Comparison of ENCODE assay signal across 8 cellular contexts in genomic region chr1:25800538-25801377, GRCh38. TPM values are rescaled to one million over a fixed set of nuclear protein-coding genes. Genes with fewer than 3 reads are reported as not detected.
DNase-seq lines count a peak whose midpoint lies in the region; ATAC-seq, FAIRE-seq and TF ChIP-seq lines count a peak whose summit lies in the region.

No MANE protein-coding gene starts in this region.

- 39 to 43% methylated on average over 21 to 22 of the region's 22 CpGs for WGBS in thyroid gland, 2 donors

- no peak for TF ChIP-seq POLR2A in thyroid gland (IDR thresholded peaks at IDR 0.05)

- no peaks in the 10 kb centered on the region for H3K36me3 Mint-ChIP-seq in activated CD8-positive, alpha-beta memory T cell treated with anti-CD3 and anti-CD28 coated beads, Interleukin-2, amount 10 ng/mL, durations not matched to agents 7 days and 5 days
- H3K36me3 Mint-ChIP-seq in astrocyte (ENCODE audit: low read depth, unreplicated experiment), result peaks cover 6% of the 10 kb centered on the region

- peaks cover 40% of the 10 kb centered on the region for H3K4me1 Mint-ChIP-seq in activated CD8-positive, alpha-beta memory T cell treated with anti-CD3 and anti-CD28 coated beads, Interleukin-2, amount 10 ng/mL, durations not matched to agents 7 days and 5 days
- peaks cover 11% of the 10 kb centered on the region for H3K4me1 Mint-ChIP-seq in astrocyte (ENCODE audit: low read depth, unreplicated experiment)

- H3K36me3 ChIP-seq in astrocyte (ENCODE audit: insufficient read depth, low read length) (peaks cover under 1% of the 10 kb centered on the region), thyroid gland (no peaks in the 10 kb centered on the region)

- peak overlapping the region; percentile 58 for H2AFZ ChIP-seq in astrocyte (ENCODE audit: low read depth, low read length)

- H3K27ac Mint-ChIP-seq in activated CD8-positive, alpha-beta memory T cell treated with anti-CD3 and anti-CD28 coated beads, Interleukin-2, amount 10 ng/mL, durations not matched to agents 7 days and 5 days, result no peak overlapping the region
- no peak overlapping the region for H3K27ac Mint-ChIP-seq in astrocyte (ENCODE audit: unreplicated experiment)

- H3K9me3 ChIP-seq in astrocyte (ENCODE audit: insufficient read depth, low read depth, low read length), result no peaks in the 10 kb centered on the region
- H3K9me3 ChIP-seq in thyroid gland, result no peaks in the 10 kb centered on the region

- H3K9ac ChIP-seq in astrocyte (ENCODE audit: low read length), result peak overlapping the region; percentile 86

- no peaks in the 10 kb centered on the region for H3K9me3 Mint-ChIP-seq in activated CD8-positive, alpha-beta memory T cell treated with anti-CD3 and anti-CD28 coated beads, Interleukin-2, amount 10 ng/mL, durations not matched to agents 7 days and 5 days (ENCODE audit: low read depth)
- no peaks in the 10 kb centered on the region for H3K9me3 Mint-ChIP-seq in astrocyte (ENCODE audit: unreplicated experiment)

- peak overlapping the region; percentile 61 for H3K4me3 Mint-ChIP-seq in activated CD8-positive, alpha-beta memory T cell treated with anti-CD3 and anti-CD28 coated beads, Interleukin-2, amount 10 ng/mL, durations not matched to agents 7 days and 5 days
- H3K4me3 Mint-ChIP-seq in astrocyte (ENCODE audit: unreplicated experiment), result peak overlapping the region; percentile 87

- TF ChIP-seq CTCF in astrocyte (IDR thresholded peaks at IDR 0.05; ENCODE audit: insufficient read depth, low read depth, low read length) (no peak), thyroid gland (IDR thresholded peaks at IDR 0.05) (no peak)

- H3K27ac ChIP-seq in astrocyte (ENCODE audit: low read depth, low read length) (no peak overlapping the region), thyroid gland (peak overlapping the region; percentile 13 to 79 (median 41))

- H3K4me3 ChIP-seq in astrocyte (ENCODE audit: insufficient read depth, low read depth, low read length), result peak overlapping the region; percentile 64
- peak overlapping the region in 2 of 3 donors; percentile 38 to 50 for H3K4me3 ChIP-seq in thyroid gland (replicated peaks in 1 of 3)

- H3K4me2 ChIP-seq in astrocyte (ENCODE audit: low read length), result peak overlapping the region; percentile 95

- peaks cover 45% of the 10 kb centered on the region for H3K27me3 Mint-ChIP-seq in activated CD8-positive, alpha-beta memory T cell treated with anti-CD3 and anti-CD28 coated beads, Interleukin-2, amount 10 ng/mL, durations not matched to agents 7 days and 5 days
- H3K27me3 Mint-ChIP-seq in astrocyte (ENCODE audit: low read depth, unreplicated experiment), result peaks cover 4% of the 10 kb centered on the region

- no peak for FAIRE-seq in astrocyte (lab: Jason Lieb, UNC)

- no peaks in the 10 kb centered on the region for H3K27me3 ChIP-seq in astrocyte (ENCODE audit: insufficient read depth, low read length)
- no peaks in the 10 kb centered on the region for H3K27me3 ChIP-seq in thyroid gland

- peaks cover 14% of the 10 kb centered on the region for H4K20me1 ChIP-seq in astrocyte (ENCODE audit: insufficient read depth, low read length)

- H3K4me1 ChIP-seq in astrocyte (ENCODE audit: insufficient read depth, low read length), result peaks cover 19% of the 10 kb centered on the region
- peaks cover 23 to 56% of the 10 kb centered on the region in 2 donors for H3K4me1 ChIP-seq in thyroid gland

- CTCF ChIA-PET in activated CD8-positive, alpha-beta memory T cell treated with anti-CD3 and anti-CD28 coated beads, Interleukin-2, amount 10 ng/mL, durations not matched to agents 7 days and 5 days (lab: Charles Lee), result interaction anchor here (0.9 to 5.4 kb wide), 4 partner anchors 9 to 297 kb away, joined by 3 to 34 read pairs (median 4); no protein-coding TSS in a partner anchor

- intact Hi-C loops in left colon (cut with DNase I, micrococcal nuclease), result no loop called here
- intact Hi-C loops in thyroid gland (cut with DNase I), result loop anchor here (10.0 kb wide), 1 partner anchor 396 kb away; no protein-coding TSS in a partner anchor

- peaks cover 15% of the 10 kb centered on the region for H3K79me2 ChIP-seq in astrocyte (ENCODE audit: insufficient read depth, low read length)

- DNase-seq in activated CD8-positive, alpha-beta memory T cell treated with anti-CD3 and anti-CD28 coated beads, Interleukin-2, amount 10 ng/mL, durations not matched to agents 7 days and 5 days, result no peak
- no peak for DNase-seq in activated CD8-positive, alpha-beta memory T cell treated with anti-CD3 and anti-CD28 coated beads, Interleukin-2, amount 50 U/mL, for 4 hours
- DNase-seq in astrocyte (ENCODE audit: low read depth), result no peak
- DNase-seq in left colon, result no peak
- peak in 1 of 2 donors; percentile 25 for DNase-seq in thyroid gland
- no peak for DNase-seq in medulla oblongata (ENCODE audit: extremely low spot score)
- DNase-seq in NCI-H748 (lab: John Stamatoyannopoulos, UW; ENCODE audit: unreplicated experiment), result no peak
- DNase-seq in stimulated activated CD8-positive, alpha-beta memory T cell treated with anti-CD3 and anti-CD28 coated beads, Interleukin-4, amount 100 ng/mL, for 48 hours, result no peak

- no peak for ATAC-seq in activated CD8-positive, alpha-beta memory T cell treated with anti-CD3 and anti-CD28 coated beads, Interleukin-2, amount 10 ng/mL, durations not matched to agents 7 days and 5 days
- ATAC-seq in left colon, result peak; percentile 13

RNA-seq across cellular contexts. Expression of gene SELENON, which starts 0.8 kb away (rescaled TPM):
- 1 to 10 TPM; 2.7 to 2.9 TPM for total RNA-seq in activated CD8-positive, alpha-beta memory T cell treated with anti-CD3 and anti-CD28 coated beads, Interleukin-2, amount 10 ng/mL, durations not matched to agents 7 days and 5 days
- total RNA-seq in astrocyte, result 64.1 and 67.0 TPM in 2 replicates
- total RNA-seq in left colon, result 10 to 100 TPM; 29.6 to 33.2 TPM
- 10 to 100 TPM; 31.2 to 58.2 (median 55.2) TPM for total RNA-seq in thyroid gland

RNA-seq across cellular contexts. Expression of gene MTFR1L, which starts 19.0 kb away (rescaled TPM):
- total RNA-seq in activated CD8-positive, alpha-beta memory T cell treated with anti-CD3 and anti-CD28 coated beads, Interleukin-2, amount 10 ng/mL, durations not matched to agents 7 days and 5 days, result 10 to 100 TPM; 28.9 to 31.2 TPM
- total RNA-seq in astrocyte (44.6 and 51.2 TPM in 2 replicates), left colon (10 to 100 TPM; 42.1 to 59.4 TPM), thyroid gland (100 to 1,000 TPM in 1 of 4 donors, 10 to 100 TPM in 3; 75.7 to 109 (median 99.2) TPM)

RNA-seq across cellular contexts. Expression of gene AUNIP, which starts 58.5 kb away (rescaled TPM):
- total RNA-seq in activated CD8-positive, alpha-beta memory T cell treated with anti-CD3 and anti-CD28 coated beads, Interleukin-2, amount 10 ng/mL, durations not matched to agents 7 days and 5 days, result 1 to 10 TPM; 8.1 to 9.8 TPM
- total RNA-seq in astrocyte (1.3 and 2.1 TPM in 2 replicates), left colon (under 1 TPM in 1 of 2 donors, not detected in 1; 0.98 TPM), thyroid gland (not detected)

Comparison
In these comparisons a context has a peak if more than half of its experiments do, and no peak if none do; other contexts are left out.
1. RNA of gene SELENON, which starts 0.8 kb away (total RNA-seq): 64.1 to 67.0 TPM in astrocyte, 31.2 to 58.2 TPM in thyroid gland and 29.6 to 33.2 TPM in left colon; 2.7 to 2.9 TPM in activated CD8-positive, alpha-beta memory T cell treated with anti-CD3 and anti-CD28 coated beads, Interleukin-2, amount 10 ng/mL, durations not matched to agents 7 days and 5 days; every median in the first group is over 4 times any median in the second.